Comparison of ENCODE assay signal across 34 cellular contexts in the genomic region with DNA sequence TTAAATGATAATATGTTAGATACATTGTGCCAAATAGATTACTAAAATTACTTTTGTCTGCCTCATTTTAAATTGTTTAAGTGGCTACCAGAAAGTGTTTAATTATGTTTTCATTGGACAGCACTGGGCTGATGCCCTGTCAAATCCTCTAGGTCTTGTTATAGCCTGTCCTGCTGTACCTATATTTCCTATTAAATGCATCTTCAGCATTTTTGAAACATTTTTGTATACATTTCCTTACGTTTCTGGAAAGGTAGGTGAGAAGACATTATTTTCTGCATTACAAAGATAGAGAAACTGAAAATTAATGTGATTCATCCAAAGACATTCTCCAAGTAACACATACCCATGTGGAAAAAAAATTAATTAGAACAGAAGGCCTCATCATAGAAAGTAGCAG.
DNase-seq lines count a peak whose midpoint lies in the region; ATAC-seq, FAIRE-seq and TF ChIP-seq lines count a peak whose summit lies in the region.
"Had no signal": no experiment of that assay in that cellular context is flagged by ENCODE, and none has a peak within 500 bp of the region (broad histone marks: within the 10 kb centered on the region; RNA-seq: fewer than 3 reads in every experiment).

No MANE protein-coding gene starts in this region.

- H3K18ac ChIP-seq in IMR-90 (ENCODE audit: low read depth, low read length): no peak overlapping the region

- intact Hi-C loops in HepG2 (cut with micrococcal nuclease; ENCODE audit: unreplicated experiment): no loop called here
- intact Hi-C loops in right lobe of liver (cut with DNase I): no loop called here
- intact Hi-C loops in IMR-90 (cut with micrococcal nuclease): no loop called here
- intact Hi-C loops in K562 (cut with micrococcal nuclease): no loop called here
- intact Hi-C loops in ovary (cut with DNase I): no loop called here
- intact Hi-C loops in colonic mucosa (cut with DNase I): no loop called here

- no peaks in the 10 kb centered on the region for H3K27me3 ChIP-seq in HepG2 (ENCODE audit: control insufficient read depth in 1 of 2, insufficient read depth in 2 of 2, low read length in 2 of 2)
- no peaks in the 10 kb centered on the region for H3K27me3 ChIP-seq in right lobe of liver
- H3K27me3 ChIP-seq in IMR-90 (ENCODE audit: control insufficient read depth, insufficient read depth, low read length): no peaks in the 10 kb centered on the region
- no peaks in the 10 kb centered on the region for H3K27me3 ChIP-seq in K562 (ENCODE audit: control insufficient read depth in 2 of 2, insufficient read depth in 2 of 2, low read length in 2 of 2)
- H3K27me3 ChIP-seq in ovary: no peaks in the 10 kb centered on the region
- no peaks in the 10 kb centered on the region for H3K27me3 ChIP-seq in colonic mucosa
- H3K27me3 ChIP-seq: BE2C; BLaER1; BLaER1 treated with 17β-estradiol and CSF1 and Interleukin-3, amounts not matched to agents 10 nM and 100 nM had no signal

- ATAC-seq in HepG2 (no peak), right lobe of liver (no peak), A549 (no peak), IMR-90 (ENCODE audit: low read depth) (no peak), K562 (no peak)
- ATAC-seq: CD8-positive, alpha-beta T cell had no signal

- no peak overlapping the region for H3K4me3 ChIP-seq in HepG2 (replicated peaks in 1 of 3; ENCODE audit: insufficient read depth in 1 of 3, low read depth in 2 of 3, low read length in 3 of 3)
- no peak overlapping the region for H3K4me3 ChIP-seq in right lobe of liver
- no peak overlapping the region for H3K4me3 ChIP-seq in A549
- H3K4me3 ChIP-seq in IMR-90 (ENCODE audit: insufficient read depth, low read depth, low read length): no peak overlapping the region
- no peak overlapping the region for H3K4me3 ChIP-seq in K562
- H3K4me3 ChIP-seq in ovary: no peak overlapping the region
- no peak overlapping the region for H3K4me3 ChIP-seq in colonic mucosa
- H3K4me3 ChIP-seq: BLaER1; BLaER1 treated with 17β-estradiol and CSF1 and Interleukin-3, amounts not matched to agents 10 nM and 100 nM had no signal

- no peak overlapping the region for H3K4ac ChIP-seq in IMR-90 (ENCODE audit: low read depth, low read length)

- no peak overlapping the region for H3K9ac ChIP-seq in HepG2 (ENCODE audit: insufficient read depth, low read depth, low read length)
- no peak overlapping the region for H3K9ac ChIP-seq in IMR-90 (ENCODE audit: low read depth, low read length)
- no peak overlapping the region for H3K9ac ChIP-seq in K562 (ENCODE audit: insufficient read depth in 1 of 2, low read depth in 2 of 2, low read length in 2 of 2)
- H3K9ac ChIP-seq in colonic mucosa (ENCODE audit: low read depth in 2 of 2, low read length in 2 of 2): no peak overlapping the region
- H3K9ac ChIP-seq: BLaER1; BLaER1 treated with 17β-estradiol and CSF1 and Interleukin-3, amounts not matched to agents 10 nM and 100 nM had no signal

- H2BK120ac ChIP-seq in IMR-90 (ENCODE audit: low read depth, low read length): no peak overlapping the region

- BruUV-seq in HepG2 (replicated peaks; lab: Mats Ljungman, UMichigan): no TSS peak
- BruUV-seq in IMR-90 (replicated peaks; lab: Mats Ljungman, UMichigan): no TSS peak
- BruUV-seq in K562 (replicated peaks; lab: Mats Ljungman, UMichigan): no TSS peak

- CTCF ChIA-PET in HepG2 (lab: Yijun Ruan, JAX; ENCODE audit: low intra/inter-chr PET ratio, low total read pairs): no interaction called here
- CTCF ChIA-PET in A549 (lab: Yijun Ruan, JAX): no interaction called here
- CTCF ChIA-PET in IMR-90 (lab: Yijun Ruan, JAX): no interaction called here
- CTCF ChIA-PET in K562 (lab: Yijun Ruan, JAX; ENCODE audit: low intra/inter-chr PET ratio): no interaction called here

- H3K79me2 ChIP-seq in HepG2 (ENCODE audit: insufficient read depth, low read length) (no peaks in the 10 kb centered on the region), K562 (ENCODE audit: control insufficient read depth, insufficient read depth, low read length) (no peaks in the 10 kb centered on the region)

- TF ChIP-seq RAD21 in HepG2 (CRISPR knock-in tag; IDR thresholded peaks at IDR 0.05): no peak
- TF ChIP-seq RAD21 in A549 (conservative IDR thresholded peaks at IDR 0.05 in 1 of 2, IDR thresholded peaks at IDR 0.05 in 1 of 2): no peak
- no peak for TF ChIP-seq RAD21 in IMR-90 (IDR thresholded peaks at IDR 0.05; ENCODE audit: low read length)
- TF ChIP-seq RAD21 in K562 (CRISPR knock-in tag; conservative IDR thresholded peaks at IDR 0.05 in 1 of 2, IDR thresholded peaks at IDR 0.05 in 1 of 2): no peak

- H3K56ac ChIP-seq in IMR-90 (ENCODE audit: extremely low read depth, insufficient read depth, low read length): no peak overlapping the region

- H3K23ac ChIP-seq in IMR-90 (ENCODE audit: low read depth, low read length): no peak overlapping the region

- H3K9me3 ChIP-seq in HepG2 (ENCODE audit: low read length) (no peaks in the 10 kb centered on the region), right lobe of liver (no peaks in the 10 kb centered on the region), A549 (no peaks in the 10 kb centered on the region), IMR-90 (ENCODE audit: control insufficient read depth, insufficient read depth, low read length) (no peaks in the 10 kb centered on the region), K562 (replicated peaks; ENCODE audit: control insufficient read depth, insufficient read depth, low read depth, low read length) (no peaks in the 10 kb centered on the region), ovary (no peaks in the 10 kb centered on the region), colonic mucosa (no peaks in the 10 kb centered on the region)
- H3K9me3 ChIP-seq: BE2C, BLaER1, Caco-2 had no signal

- no peak for TF ChIP-seq EP300 in HepG2 (IDR thresholded peaks at IDR 0.05; ENCODE audit: low read depth in 2 of 2, low read length in 2 of 2)
- no peak for TF ChIP-seq EP300 in HepG2 (CRISPR knock-in tag; IDR thresholded peaks at IDR 0.05; ENCODE audit: borderline replicate concordance)
- TF ChIP-seq EP300 in A549 (IDR thresholded peaks at IDR 0.05): no peak
- TF ChIP-seq EP300 in K562 (IDR thresholded peaks at IDR 0.05; ENCODE audit: low read length): no peak
- TF ChIP-seq EP300 in ovary (IDR thresholded peaks at IDR 0.05): no peak

- H3K79me1 ChIP-seq in IMR-90 (ENCODE audit: low read depth in 1 of 2, low read length in 2 of 2): no peaks in the 10 kb centered on the region

- TF ChIP-seq CTCF in HepG2 (CRISPR knock-in tag; IDR thresholded peaks at IDR 0.05) (no peak), right lobe of liver (IDR thresholded peaks at IDR 0.05) (no peak), A549 (IDR thresholded peaks at IDR 0.05) (no peak), IMR-90 (conservative IDR thresholded peaks at IDR 0.05; ENCODE audit: low read depth, low read length) (no peak), K562 (IDR thresholded peaks at IDR 0.05 in 2 of 3, conservative IDR thresholded peaks at IDR 0.05 in 1 of 3; ENCODE audit: insufficient read depth in 2 of 3, low read depth in 1 of 3, low read length in 3 of 3) (no peak), ovary (IDR thresholded peaks at IDR 0.05) (no peak), colonic mucosa (IDR thresholded peaks at IDR 0.05) (no peak)

- H2BK20ac ChIP-seq in IMR-90 (ENCODE audit: low read depth, low read length): no peak overlapping the region

- no peak for FAIRE-seq in HepG2 (lab: Jason Lieb, UNC)
- FAIRE-seq in A549 (lab: Jason Lieb, UNC): no peak
- FAIRE-seq in K562 (lab: Jason Lieb, UNC): no peak
- FAIRE-seq: A204.1, D721Med had no signal

- in situ Hi-C loops in HepG2 (cut with HindIII; ENCODE audit: extremely low pct_ligation_motif_present, low pct_unique_long_range_greater_than_20kb) (no loop called here), IMR-90 (cut with MboI; ENCODE audit: low sequenced_read_pairs) (no loop called here), K562 (cut with MboI) (no loop called here)

- DNase-seq in HepG2 (ENCODE audit: low spot score) (no peak), right lobe of liver (no peak), A549 (ENCODE audit: low read depth in 1 of 2, low spot score in 1 of 2) (no peak), IMR-90 (no peak), K562 (ENCODE audit: extremely low read depth in 1 of 4, low spot score in 3 of 4) (no peak), ovary (no peak), colonic mucosa (no peak)
- no peak for DNase-seq in activated CD8-positive, alpha-beta memory T cell treated with anti-CD3 and anti-CD28 coated beads, Interleukin-2, amount 50 U/mL, for 4 hours
- DNase-seq: 8988T; ACHN; AML-193; BE2C; C1 segment of cervical spinal cord; Caco-2; Calu3; CD4-positive, alpha-beta memory T cell; CD4-positive, alpha-beta T cell; CD4-positive, CD25-positive, alpha-beta regulatory T cell; CD8-positive, alpha-beta memory T cell; CD8-positive, alpha-beta T cell; COR-L47; DMS 273 treated with DMSO at 0.1 percent for 48 hours; DMS153; DMS53; DMS79; DMS79 treated with DMSO at 0.1 percent for 48 hours; DND-41; EL had no signal

- POLR2A ChIA-PET in HepG2 (lab: Yijun Ruan, JAX) (no interaction called here), A549 (lab: Yijun Ruan, JAX) (no interaction called here), IMR-90 (lab: Charles Lee; ENCODE audit: unreplicated experiment) (no interaction called here), K562 (lab: Yijun Ruan, JAX) (no interaction called here)

- no peak overlapping the region for H4K91ac ChIP-seq in IMR-90 (ENCODE audit: insufficient read depth, low read depth, low read length)

- no peak overlapping the region for H4K8ac ChIP-seq in IMR-90 (ENCODE audit: low read depth in 2 of 2, low read length in 2 of 2)

- no peak overlapping the region for H2BK15ac ChIP-seq in IMR-90 (ENCODE audit: low read depth, low read length)

- no peak overlapping the region for H2AK5ac ChIP-seq in IMR-90 (ENCODE audit: low read depth, low read length)

- H3K14ac ChIP-seq in IMR-90 (replicated peaks; ENCODE audit: low read depth, low read length): no peak overlapping the region

- H3K4me1 ChIP-seq in HepG2 (ENCODE audit: insufficient read depth, low read length): no peaks in the 10 kb centered on the region
- no peaks in the 10 kb centered on the region for H3K4me1 ChIP-seq in right lobe of liver
- H3K4me1 ChIP-seq in A549: no peaks in the 10 kb centered on the region
- no peaks in the 10 kb centered on the region for H3K4me1 ChIP-seq in IMR-90 (ENCODE audit: control insufficient read depth, insufficient read depth, low read length)
- no peaks in the 10 kb centered on the region for H3K4me1 ChIP-seq in K562 (replicated peaks in 1 of 2; ENCODE audit: control insufficient read depth in 2 of 2, insufficient read depth in 2 of 2, low read length in 2 of 2)
- no peaks in the 10 kb centered on the region for H3K4me1 ChIP-seq in ovary (ENCODE audit: insufficient read depth)
- no peaks in the 10 kb centered on the region for H3K4me1 ChIP-seq in colonic mucosa
- H3K4me1 ChIP-seq: BE2C, BLaER1, Caco-2 had no signal

- TF ChIP-seq POLR2A in HepG2 (IDR thresholded peaks at IDR 0.05; ENCODE audit: insufficient read depth in 1 of 2, low read depth in 2 of 2, low read length in 2 of 2) (no peak), right lobe of liver (IDR thresholded peaks at IDR 0.05) (no peak), A549 (IDR thresholded peaks at IDR 0.05; ENCODE audit: low read length) (no peak), IMR-90 (IDR thresholded peaks at IDR 0.05; ENCODE audit: low read depth, low read length) (no peak), K562 (conservative IDR thresholded peaks at IDR 0.05) (no peak), ovary (IDR thresholded peaks at IDR 0.05) (no peak)

- no peak overlapping the region for H3K4me2 ChIP-seq in HepG2 (ENCODE audit: low read depth, low read length)
- no peak overlapping the region for H3K4me2 ChIP-seq in A549
- no peak overlapping the region for H3K4me2 ChIP-seq in IMR-90 (ENCODE audit: low read depth, low read length)
- no peak overlapping the region for H3K4me2 ChIP-seq in K562 (ENCODE audit: insufficient read depth, low read length)
- H3K4me2 ChIP-seq: BLaER1; BLaER1 treated with 17β-estradiol and CSF1 and Interleukin-3, amounts not matched to agents 10 nM and 100 nM had no signal

- H4K5ac ChIP-seq in IMR-90 (ENCODE audit: low read depth, low read length): no peak overlapping the region

- H4K20me1 ChIP-seq in HepG2 (ENCODE audit: insufficient read depth, low read length) (no peaks in the 10 kb centered on the region), IMR-90 (ENCODE audit: insufficient read depth, low read length) (no peaks in the 10 kb centered on the region), K562 (replicated peaks; ENCODE audit: control insufficient read depth, insufficient read depth, low read length) (no peaks in the 10 kb centered on the region)
- H4K20me1 ChIP-seq: BLaER1; BLaER1 treated with 17β-estradiol and CSF1 and Interleukin-3, amounts not matched to agents 10 nM and 100 nM had no signal

- no peak overlapping the region for H2BK5ac ChIP-seq in IMR-90 (ENCODE audit: low read depth, low read length, poor library complexity, severe bottlenecking)

- H2AFZ ChIP-seq in HepG2 (ENCODE audit: low read length) (no peak overlapping the region), IMR-90 (replicated peaks; ENCODE audit: low read length, poor library complexity) (no peak overlapping the region), K562 (ENCODE audit: low read depth, low read length) (no peak overlapping the region)

- WGBS in HepG2 (ENCODE audit: low lambda C conversion rate): 6% methylated on average over 1 of the region's 1 CpG
- 56% methylated on average over 1 of the region's 1 CpG for WGBS in right lobe of liver (ENCODE audit: insufficient coverage, low coverage, low lambda C conversion rate, missing lambda C conversion rate)
- WGBS in A549 (ENCODE audit: missing lambda C conversion rate): 3% methylated on average over 1 of the region's 1 CpG
- no CpG with 5 or more reads among the region's 1 CpG for WGBS in IMR-90 (ENCODE audit: extremely low coverage in 2 of 2, insufficient read length in 1 of 2), 2 experiments
- WGBS in K562 (ENCODE audit: insufficient coverage, low coverage, missing lambda C conversion rate): 0% methylated on average over 1 of the region's 1 CpG
- 86 to 90% (median 90%) methylated on average over 1 of the region's 1 CpG for WGBS in ovary, 3 donors

- no peaks in the 10 kb centered on the region for H3K9me1 ChIP-seq in IMR-90 (ENCODE audit: insufficient read depth, low read length)
- H3K9me1 ChIP-seq in K562 (ENCODE audit: control insufficient read depth, insufficient read depth, low read length): no peaks in the 10 kb centered on the region

- dilution Hi-C loops in IMR-90 (cut with HindIII; ENCODE audit: low sequenced_read_pairs, unreplicated experiment): no loop called here

- H3K27ac ChIP-seq in HepG2 (ENCODE audit: extremely low read length, insufficient read depth, low read length) (no peak overlapping the region), right lobe of liver (no peak overlapping the region), A549 (no peak overlapping the region), IMR-90 (ENCODE audit: insufficient read depth, low read length) (no peak overlapping the region), K562 (ENCODE audit: extremely low read depth, low read depth, low read length) (no peak overlapping the region), ovary (no peak overlapping the region), colonic mucosa (no peak overlapping the region)
- H3K27ac ChIP-seq: 22Rv1; BLaER1; BLaER1 treated with 17β-estradiol and CSF1 and Interleukin-3, amounts not matched to agents 10 nM and 100 nM; C4-2B had no signal

- H2AK9ac ChIP-seq in IMR-90 (replicated peaks; ENCODE audit: low read depth, low read length, poor library complexity): no peak overlapping the region

- H3K36me3 ChIP-seq in HepG2 (replicated peaks in 1 of 2; ENCODE audit: control insufficient read depth in 1 of 2, insufficient read depth in 2 of 2, low read length in 2 of 2) (no peaks in the 10 kb centered on the region), right lobe of liver (no peaks in the 10 kb centered on the region), IMR-90 (ENCODE audit: control insufficient read depth, insufficient read depth, low read length) (no peaks in the 10 kb centered on the region), K562 (ENCODE audit: control insufficient read depth, insufficient read depth, low read length) (no peaks in the 10 kb centered on the region), ovary (no peaks in the 10 kb centered on the region), colonic mucosa (no peaks in the 10 kb centered on the region)
- H3K36me3 ChIP-seq: BE2C, BLaER1 had no signal

Comparison
In these comparisons a context has a peak if more than half of its experiments do, and no peak if none do; other contexts are left out.
1. Of the 241 proteins assayed by ChIP-seq in both HepG2 and K562: peak only in HepG2: MAFK; only in K562: none; in both: MAFF; in neither: 239.